Comparison of ENCODE assay signal across 16 cellular contexts in the genomic region with DNA sequence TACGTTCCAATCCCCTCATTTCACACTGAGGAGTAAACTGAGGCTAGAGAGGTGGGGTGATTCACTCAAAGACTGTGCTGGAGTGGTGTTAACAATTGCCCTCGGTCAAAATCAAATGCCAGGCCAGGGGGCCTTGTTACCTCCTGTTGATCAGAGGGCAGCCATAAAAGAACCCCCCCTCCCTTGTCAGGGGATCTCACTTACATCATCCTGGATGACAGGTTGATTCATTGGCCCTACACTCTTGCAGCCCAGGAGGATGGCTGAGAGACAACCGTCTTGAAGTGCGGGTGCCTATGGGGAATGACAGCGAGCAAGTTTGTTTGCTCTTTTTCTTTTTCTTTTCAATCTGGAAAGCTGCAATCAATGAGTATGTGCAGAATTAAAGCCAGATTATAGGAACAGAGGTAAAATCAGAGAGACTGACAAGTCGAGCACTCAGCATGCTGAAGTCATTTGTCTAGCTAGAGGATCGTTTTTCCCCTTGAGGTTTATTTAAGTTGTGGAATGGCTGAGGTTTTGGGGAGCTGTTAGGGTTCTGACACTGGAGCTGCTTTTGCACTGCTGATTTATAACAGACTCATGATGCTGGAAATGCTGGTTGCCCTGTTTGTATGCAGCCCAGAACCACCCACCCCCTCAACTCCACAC.
"Had no signal": no experiment of that assay in that cellular context is flagged by ENCODE, and none has a peak within 500 bp of the region (broad histone marks: within the 10 kb centered on the region; RNA-seq: fewer than 3 reads in every experiment).

No MANE protein-coding gene starts in this region.

- H3K36me3 ChIP-seq: lower lobe of right lung had no signal

- H3K4me3 ChIP-seq: lower lobe of right lung had no signal

- DNase-seq: activated CD4-positive, alpha-beta T cell treated with anti-CD3 and anti-CD28 coated beads, Interleukin-2, amount 10 ng/mL, durations not matched to agents 24 days and 14 days; activated CD8-positive, alpha-beta T cell treated with anti-CD3 and anti-CD28 coated beads for 36 hours; activated naive CD4-positive, alpha-beta T cell treated with Interleukin-2 at 50 U/mL for 16 hours; activated T-cell treated with anti-CD3 and anti-CD28 coated beads, Interleukin-2, amount 50 U/mL, for 1 hour; aorta; cerebellar nuclear complex; effector CD4-positive, alpha-beta T cell; hypothalamus; islet precursor cell; left colon; lower lobe of right lung; stimulated activated naive B cell treated with anti-CD40 and anti-IgM and Interleukin-4, amounts not matched to agents 10 μg/mL and 1 μg/mL and 100 μg/mL, for 72 hours; T-helper 1 cell; T1000 had no signal

- H3K27ac ChIP-seq: lower lobe of right lung had no signal

- H3K9me3 ChIP-seq: lower lobe of right lung had no signal

- ATAC-seq: activated CD8-positive, alpha-beta T cell treated with anti-CD3 and anti-CD28 coated beads for 36 hours; activated T-helper 17 cell treated with anti-CD3 and anti-CD28 coated beads, Interleukin-2, amount 50 U/mL, for 72 hours; esophagus mucosa; left colon; lower lobe of right lung; stimulated activated naive B cell treated with anti-CD40 and anti-IgM and Interleukin-4, amounts not matched to agents 10 μg/mL and 1 μg/mL and 100 μg/mL, for 72 hours had no signal
